11 cellular contexts compared by ENCODE assay signal in genomic region chr3:196604548-196604947, GRCh38. TPM values are rescaled to one million over a fixed set of nuclear protein-coding genes. Genes with fewer than 3 reads are reported as not detected.
DNase-seq lines count a peak whose midpoint lies in the region; ATAC-seq, FAIRE-seq and TF ChIP-seq lines count a peak whose summit lies in the region.
"Had no signal": no experiment of that assay in that cellular context is flagged by ENCODE, and none has a peak within 500 bp of the region (broad histone marks: within the 10 kb centered on the region; RNA-seq: fewer than 3 reads in every experiment).

No MANE protein-coding gene starts in this region.

- H3K27ac Mint-ChIP-seq in T-helper 17 cell, result peak overlapping the region; percentile 32

- H3K4me3 ChIP-seq in small intestine (ENCODE audit: low read depth in 1 of 2, low read length in 2 of 2), result no peak overlapping the region
- H3K4me3 ChIP-seq: prostate gland, upper lobe of left lung had no signal

- 29 to 45% (median 36%) methylated on average over 13 of the region's 13 CpGs for WGBS in small intestine, 3 donors

- no peaks in the 10 kb centered on the region for H3K27me3 Mint-ChIP-seq in T-helper 17 cell

- peaks cover 11% of the 10 kb centered on the region for H3K4me1 Mint-ChIP-seq in T-helper 17 cell

- no peaks in the 10 kb centered on the region for H3K36me3 Mint-ChIP-seq in T-helper 17 cell (ENCODE audit: low read depth)

- no peaks in the 10 kb centered on the region for H3K36me3 ChIP-seq in small intestine (ENCODE audit: control insufficient read depth in 2 of 2, insufficient read depth in 2 of 2, low read length in 2 of 2)
- H3K36me3 ChIP-seq: prostate gland, upper lobe of left lung had no signal

- ATAC-seq in T-helper 17 cell (peak; percentile 87), GM18511 (IDR thresholded peaks at IDR 0.05; ENCODE audit: unreplicated experiment) (no peak)

- DNase-seq in GM20000 (ENCODE audit: low spot score), result peak; percentile 48
- DNase-seq in T-helper 17 cell, result peak in 2 of 3 donors; percentile 27 to 35
- peak; percentile 30 for DNase-seq in activated naive CD4-positive, alpha-beta T cell treated with Interleukin-2 at 50 U/mL for 16 hours
- DNase-seq in stimulated activated CD4-positive, alpha-beta T cell treated with anti-CD3 and anti-CD28 coated beads, Interleukin-2, amount 100 ng/mL, for 24 hours, result peak; percentile 36 to 53
- no peak for DNase-seq in small intestine
- DNase-seq in DMS53 (lab: John Stamatoyannopoulos, UW), result no peak
- DNase-seq in NCI-H774 (lab: John Stamatoyannopoulos, UW), result no peak
- DNase-seq: NCI-H345, upper lobe of left lung had no signal

- no peaks in the 10 kb centered on the region for H3K9me3 ChIP-seq in T-helper 17 cell (ENCODE audit: control insufficient read depth, low read length, poor library complexity, severe bottlenecking)
- H3K9me3 ChIP-seq in small intestine (ENCODE audit: control insufficient read depth, low read depth), result no peaks in the 10 kb centered on the region
- H3K9me3 ChIP-seq: prostate gland, upper lobe of left lung had no signal

- no peaks in the 10 kb centered on the region for H3K4me1 ChIP-seq in small intestine (ENCODE audit: control insufficient read depth in 2 of 2, insufficient read depth in 1 of 2, low read depth in 1 of 2, low read length in 1 of 2)
- H3K4me1 ChIP-seq: prostate gland had no signal

- H3K27ac ChIP-seq in small intestine (ENCODE audit: low read depth in 1 of 2, low read length in 1 of 2), result no peak overlapping the region
- H3K27ac ChIP-seq: prostate gland, upper lobe of left lung had no signal

- TF ChIP-seq CTCF in GM20000 (IDR thresholded peaks at IDR 0.05; ENCODE audit: extremely low read depth, missing control alignments), result no peak

- peak overlapping the region; percentile 63 for H3K4me3 Mint-ChIP-seq in T-helper 17 cell

- no peaks in the 10 kb centered on the region for H3K27me3 ChIP-seq in small intestine (ENCODE audit: control insufficient read depth in 2 of 2, insufficient read depth in 2 of 2, low read length in 2 of 2)
- H3K27me3 ChIP-seq: upper lobe of left lung had no signal

- FAIRE-seq in small intestine (lab: Jason Lieb, UNC), result no peak

RNA-seq across cellular contexts. Expression of gene NRROS, which starts 34.9 kb away (rescaled TPM):
- 10 to 100 TPM; 15.1 to 15.5 TPM for total RNA-seq in T-helper 17 cell
- 1 to 10 TPM in 1 of 3 donors, under 1 TPM in 1, not detected in 1; 0.54 to 4.1 TPM for polyA plus RNA-seq in small intestine

RNA-seq across cellular contexts. Expression of gene FBXO45, which starts 36.1 kb away (rescaled TPM):
- 1 to 10 TPM; 4.9 to 8.3 TPM for total RNA-seq in T-helper 17 cell
- polyA plus RNA-seq in small intestine, result 1 to 10 TPM; 3.2 to 8.3 (median 4.9) TPM

RNA-seq across cellular contexts. Expression of gene WDR53, which starts 36.2 kb away (rescaled TPM):
- 10 to 100 TPM; 18.1 to 29.6 TPM for total RNA-seq in T-helper 17 cell
- polyA plus RNA-seq in small intestine, result 1 to 10 TPM; 5.4 to 8.9 (median 7.3) TPM

Comparison
In these comparisons a context has a peak if more than half of its experiments do, and no peak if none do; other contexts are left out.
1. DNase-seq: peak in GM20000 (single experiment), T-helper 17 cell (2 of 3), activated naive CD4-positive, alpha-beta T cell treated with Interleukin-2 at 50 U/mL for 16 hours (single experiment) and stimulated activated CD4-positive, alpha-beta T cell treated with anti-CD3 and anti-CD28 coated beads, Interleukin-2, amount 100 ng/mL, for 24 hours (2 of 2); none in small intestine (single experiment), DMS53 (single experiment) and NCI-H774 (single experiment).